1 cellular context compared by ENCODE assay signal in genomic region chr6:11203306-11204009, GRCh38.
TF ChIP-seq lines count a peak whose summit lies in the region.

No MANE protein-coding gene starts in this region.

TF ChIP-seq in HepG2, 621 proteins besides CTCF, POLR2A, EP300 and RAD21 (continued from another document and continues in another):
- TF ChIP-seq MLXIP (CRISPR knock-in tag; IDR thresholded peaks at IDR 0.05; ENCODE audit: borderline replicate concordance) (no peak), ZNF773 (CRISPR knock-in tag; IDR thresholded peaks at IDR 0.05; ENCODE audit: borderline replicate concordance) (no peak), ZFAT (CRISPR knock-in tag; conservative IDR thresholded peaks at IDR 0.05) (no peak), CHD4 (IDR thresholded peaks at IDR 0.05; ENCODE audit: borderline replicate concordance, low read length) (peak; percentile 83; the same call in 1 of the 2 replicates), SP2 (CRISPR knock-in tag; IDR thresholded peaks at IDR 0.05) (no peak), PAF1 (CRISPR knock-in tag; IDR thresholded peaks at IDR 0.05) (peak; percentile 37; the same call in 1 of the 2 replicates), ZNF776 (CRISPR knock-in tag; IDR thresholded peaks at IDR 0.05) (0 out of 2 replicates have a peak, but pooled peaks have one; percentile 26), XBP1 (CRISPR knock-in tag; IDR thresholded peaks at IDR 0.05) (no peak), SMYD3 (CRISPR knock-in tag; IDR thresholded peaks at IDR 0.05) (0 out of 2 replicates have a peak, but pooled peaks have one; percentile 87), PRMT3 (CRISPR knock-in tag; IDR thresholded peaks at IDR 0.05; ENCODE audit: borderline replicate concordance, low read depth) (0 out of 2 replicates have a peak, but pooled peaks have one; percentile 4), ZMYM2 (CRISPR knock-in tag; IDR thresholded peaks at IDR 0.05) (no peak; the same call in 1 of the 2 replicates), MED13 (CRISPR knock-in tag; IDR thresholded peaks at IDR 0.05) (no peak), SIN3A (IDR thresholded peaks at IDR 0.05; ENCODE audit: borderline replicate concordance, low read depth, low read length) (no peak), SNAI1 (CRISPR knock-in tag; IDR thresholded peaks at IDR 0.05; ENCODE audit: borderline replicate concordance) (0 out of 2 replicates have a peak, but pooled peaks have one; percentile 58), UBTF (CRISPR knock-in tag; IDR thresholded peaks at IDR 0.05) (no peak), ZSCAN20 (CRISPR knock-in tag; IDR thresholded peaks at IDR 0.05; ENCODE audit: borderline replicate concordance) (no peak), SNAPC5 (CRISPR knock-in tag; IDR thresholded peaks at IDR 0.05; ENCODE audit: borderline replicate concordance) (no peak), ZSCAN29 (CRISPR knock-in tag; conservative IDR thresholded peaks at IDR 0.05) (no peak), ZNF276 (CRISPR knock-in tag; IDR thresholded peaks at IDR 0.05; ENCODE audit: low read depth) (no peak), THAP9 (CRISPR knock-in tag; IDR thresholded peaks at IDR 0.05; ENCODE audit: borderline replicate concordance) (peak; percentile 40; the same call in 1 of the 2 replicates), NCOA5 (CRISPR knock-in tag; IDR thresholded peaks at IDR 0.05) (no peak), ZNF34 (CRISPR knock-in tag; IDR thresholded peaks at IDR 0.05; ENCODE audit: borderline replicate concordance) (no peak), ELF4 (CRISPR knock-in tag; IDR thresholded peaks at IDR 0.05; ENCODE audit: borderline replicate concordance) (no peak), CSRNP1 (CRISPR knock-in tag; IDR thresholded peaks at IDR 0.05) (0 out of 2 replicates have a peak, but pooled peaks have one; percentile 40), NFRKB (IDR thresholded peaks at IDR 0.05) (no peak), ZBTB34 (CRISPR knock-in tag; IDR thresholded peaks at IDR 0.05) (peak; percentile 52; the same call in 1 of the 2 replicates), ZNF761 (CRISPR knock-in tag; conservative IDR thresholded peaks at IDR 0.05) (no peak), NCOR1 (IDR thresholded peaks at IDR 0.05; ENCODE audit: borderline replicate concordance, low read length) (0 out of 2 replicates have a peak, but pooled peaks have one; percentile 35), MTERF4 (CRISPR knock-in tag; IDR thresholded peaks at IDR 0.05) (0 out of 2 replicates have a peak, but pooled peaks have one; percentile 23), DPF2 (CRISPR knock-in tag; IDR thresholded peaks at IDR 0.05; ENCODE audit: borderline replicate concordance, low read depth) (no peak), KMT2A (CRISPR knock-in tag; IDR thresholded peaks at IDR 0.05) (no peak), GMEB2 (CRISPR knock-in tag; IDR thresholded peaks at IDR 0.05; ENCODE audit: low read depth) (0 out of 2 replicates have a peak, but pooled peaks have one; percentile 38), NFAT5 (CRISPR knock-in tag; IDR thresholded peaks at IDR 0.05) (no peak), ZNF136 (CRISPR knock-in tag; IDR thresholded peaks at IDR 0.05; ENCODE audit: low read depth) (no peak; the same call in none of the 2 replicates), NR2F6 (IDR thresholded peaks at IDR 0.05) (no peak), NR2F6 (CRISPR knock-in tag; IDR thresholded peaks at IDR 0.05) (no peak), KLF13 (CRISPR knock-in tag; IDR thresholded peaks at IDR 0.05) (no peak), ZNF230 (CRISPR knock-in tag; IDR thresholded peaks at IDR 0.05) (no peak), SIN3B (IDR thresholded peaks at IDR 0.05; ENCODE audit: low read length) (no peak)
